8 cellular contexts compared by ENCODE assay signal in the genomic region with DNA sequence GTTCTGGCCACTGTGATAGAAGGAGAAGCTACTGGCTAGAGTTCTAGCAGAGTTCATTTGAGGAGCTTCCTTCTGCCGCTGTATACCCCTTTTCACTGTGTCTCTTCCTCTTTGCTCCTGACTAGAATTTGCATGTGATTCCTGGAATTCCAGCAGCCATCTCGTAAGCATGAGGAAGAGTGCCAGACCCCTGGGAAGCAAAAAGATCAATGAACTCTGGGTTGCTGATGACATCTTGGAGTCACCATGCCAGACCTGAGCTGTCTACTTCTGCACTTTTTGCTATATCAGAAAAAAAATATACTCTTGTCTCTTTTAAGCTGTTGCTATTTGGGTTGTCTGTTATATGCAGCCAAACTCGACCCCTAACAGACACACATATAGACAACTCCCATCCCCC. TPM values are rescaled to one million over a fixed set of nuclear protein-coding genes. Genes with fewer than 3 reads are reported as not detected.
"Had no signal": no experiment of that assay in that cellular context is flagged by ENCODE, and none has a peak within 500 bp of the region (broad histone marks: within the 10 kb centered on the region; RNA-seq: fewer than 3 reads in every experiment).

No MANE protein-coding gene starts in this region.

- H3K27ac ChIP-seq: GM23248, HL-60 had no signal

- H3K4me3 ChIP-seq: GM23248, HAP-1, K562 had no signal

- DNase-seq: GM23248, H7, HFFc6, IMR-90 had no signal

- H3K36me3 ChIP-seq: HAP-1 had no signal

- FAIRE-seq: K562 had no signal

- H2AFZ ChIP-seq: GM23248 had no signal

- H3K4me3 Mint-ChIP-seq: HFFc6 had no signal

- ATAC-seq: HCT116, K562 had no signal

- H3K27ac Mint-ChIP-seq: HFFc6 had no signal

- H3K9me3 ChIP-seq: HAP-1 had no signal

- H3K9ac ChIP-seq: GM23248 had no signal

RNA-seq across cellular contexts. Expression of gene ADAMTS17, which starts 3.7 kb away (rescaled TPM):
- total RNA-seq: GM23248, HFFc6, IMR-90 had no signal
- polyA plus RNA-seq: GM23248 had no signal
